24 cellular contexts compared by ENCODE assay signal in the genomic region with DNA sequence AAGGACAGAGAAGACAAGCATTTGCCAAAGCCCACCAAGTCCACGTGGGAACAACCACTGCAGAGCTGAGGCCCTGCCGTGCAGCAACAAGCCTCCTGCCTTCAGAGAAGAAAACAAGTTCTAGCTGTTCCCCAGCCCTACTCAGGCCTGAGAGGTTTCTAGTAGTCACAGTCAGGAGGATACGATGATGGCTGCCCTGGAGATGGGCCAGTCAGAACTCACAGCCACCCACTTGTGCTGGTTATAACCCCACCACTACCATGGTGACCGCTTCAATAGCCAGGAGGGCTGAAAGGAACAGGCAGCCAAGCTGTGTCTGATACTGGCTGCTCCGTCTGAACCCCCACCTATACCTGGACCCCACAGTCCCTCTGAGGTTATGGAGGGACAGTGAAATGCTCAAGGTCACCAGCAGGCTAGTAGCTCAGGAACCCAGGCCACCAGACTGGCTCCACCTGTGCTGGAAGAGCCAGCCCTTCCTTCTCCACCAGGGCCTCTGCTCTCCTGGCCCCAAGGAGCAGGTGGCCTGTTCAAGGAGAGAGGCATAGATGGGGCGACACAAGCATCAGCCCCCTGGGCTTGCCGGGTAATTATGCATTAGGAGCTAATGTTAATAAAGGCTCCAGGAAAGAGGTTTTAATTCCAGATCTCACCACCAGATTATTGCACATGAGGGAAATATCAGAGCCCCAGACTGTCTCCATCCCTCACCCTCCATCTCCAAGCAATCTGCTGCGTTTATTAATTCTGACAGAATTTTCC.
"Had no signal": no experiment of that assay in that cellular context is flagged by ENCODE, and none has a peak within 500 bp of the region (broad histone marks: within the 10 kb centered on the region; RNA-seq: fewer than 3 reads in every experiment).

No MANE protein-coding gene starts in this region.

- FAIRE-seq: colon, keratinocyte had no signal

- H3K27ac ChIP-seq: body of pancreas, dorsolateral prefrontal cortex, epithelial cell of prostate, psoas muscle, testis had no signal

- ATAC-seq: activated CD8-positive, alpha-beta T cell treated with anti-CD3 and anti-CD28 coated beads for 36 hours; activated T-helper 17 cell treated with anti-CD3 and anti-CD28 coated beads, Interleukin-2, amount 50 U/mL, for 72 hours; body of pancreas; left lobe of liver; psoas muscle; sciatic nerve; T-cell had no signal

- H3K4me1 ChIP-seq: body of pancreas, psoas muscle, testis had no signal

- DNase-seq: activated CD4-positive, alpha-beta T cell treated with anti-CD3 and anti-CD28 coated beads, Interleukin-2, amount 10 ng/mL, durations not matched to agents 24 days and 14 days; activated CD4-positive, CD25-positive, alpha-beta regulatory T cell; activated CD8-positive, alpha-beta T cell treated with anti-CD3 and anti-CD28 coated beads for 36 hours; activated naive CD4-positive, alpha-beta T cell treated with Interleukin-2 at 50 U/mL for 16 hours; activated naive CD8-positive, alpha-beta T cell treated with anti-CD3 and anti-CD28 coated beads, Interleukin-2, amount 10 ng/mL, durations not matched to agents 7 days and 5 days; activated T-cell treated with anti-CD3 and anti-CD28 coated beads, Interleukin-2, amount 50 U/mL, for 1 hour; body of pancreas; central memory CD4-positive, alpha-beta T cell; dorsolateral prefrontal cortex; foreskin fibroblast; hypothalamus; mammary epithelial cell; midbrain; psoas muscle; stimulated activated CD4-positive, alpha-beta T cell treated with anti-CD3 and anti-CD28 coated beads, Interleukin-4, amount 100 ng/mL, for 1 hour; T-cell; testis had no signal

- H3K4me3 ChIP-seq: body of pancreas, dorsolateral prefrontal cortex, psoas muscle, smooth muscle cell, testis had no signal

- H3K4me2 ChIP-seq: smooth muscle cell had no signal

- H3K9me3 ChIP-seq: body of pancreas, psoas muscle, testis had no signal

- H3K27me3 ChIP-seq: body of pancreas, dorsolateral prefrontal cortex, testis had no signal
